Comparison of ENCODE assay signal across 1 cellular context in the genomic region with DNA sequence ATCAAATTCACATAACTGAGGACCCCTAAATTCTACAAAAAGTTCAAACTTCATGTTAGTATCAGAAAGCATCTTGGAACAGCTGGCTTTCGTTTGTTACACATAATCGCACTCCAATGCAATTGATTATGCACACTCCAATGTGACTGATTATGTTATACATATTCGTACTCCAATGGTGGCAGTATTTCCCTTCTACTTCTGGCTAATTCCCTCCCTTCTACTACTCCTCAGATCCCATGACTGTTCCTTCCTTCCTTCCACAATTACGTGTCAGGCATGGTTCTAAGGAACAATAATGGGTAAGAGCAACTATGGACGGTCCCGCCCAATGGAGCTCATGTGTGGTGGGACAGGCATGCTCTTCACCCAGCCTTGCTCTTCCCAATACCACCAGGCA.
TF ChIP-seq lines count a peak whose summit lies in the region.

No MANE protein-coding gene starts in this region.

TF ChIP-seq in HCT116, 20 proteins besides CTCF, POLR2A, EP300 and RAD21 (continued from another document):
- TF ChIP-seq, protein P1, sequence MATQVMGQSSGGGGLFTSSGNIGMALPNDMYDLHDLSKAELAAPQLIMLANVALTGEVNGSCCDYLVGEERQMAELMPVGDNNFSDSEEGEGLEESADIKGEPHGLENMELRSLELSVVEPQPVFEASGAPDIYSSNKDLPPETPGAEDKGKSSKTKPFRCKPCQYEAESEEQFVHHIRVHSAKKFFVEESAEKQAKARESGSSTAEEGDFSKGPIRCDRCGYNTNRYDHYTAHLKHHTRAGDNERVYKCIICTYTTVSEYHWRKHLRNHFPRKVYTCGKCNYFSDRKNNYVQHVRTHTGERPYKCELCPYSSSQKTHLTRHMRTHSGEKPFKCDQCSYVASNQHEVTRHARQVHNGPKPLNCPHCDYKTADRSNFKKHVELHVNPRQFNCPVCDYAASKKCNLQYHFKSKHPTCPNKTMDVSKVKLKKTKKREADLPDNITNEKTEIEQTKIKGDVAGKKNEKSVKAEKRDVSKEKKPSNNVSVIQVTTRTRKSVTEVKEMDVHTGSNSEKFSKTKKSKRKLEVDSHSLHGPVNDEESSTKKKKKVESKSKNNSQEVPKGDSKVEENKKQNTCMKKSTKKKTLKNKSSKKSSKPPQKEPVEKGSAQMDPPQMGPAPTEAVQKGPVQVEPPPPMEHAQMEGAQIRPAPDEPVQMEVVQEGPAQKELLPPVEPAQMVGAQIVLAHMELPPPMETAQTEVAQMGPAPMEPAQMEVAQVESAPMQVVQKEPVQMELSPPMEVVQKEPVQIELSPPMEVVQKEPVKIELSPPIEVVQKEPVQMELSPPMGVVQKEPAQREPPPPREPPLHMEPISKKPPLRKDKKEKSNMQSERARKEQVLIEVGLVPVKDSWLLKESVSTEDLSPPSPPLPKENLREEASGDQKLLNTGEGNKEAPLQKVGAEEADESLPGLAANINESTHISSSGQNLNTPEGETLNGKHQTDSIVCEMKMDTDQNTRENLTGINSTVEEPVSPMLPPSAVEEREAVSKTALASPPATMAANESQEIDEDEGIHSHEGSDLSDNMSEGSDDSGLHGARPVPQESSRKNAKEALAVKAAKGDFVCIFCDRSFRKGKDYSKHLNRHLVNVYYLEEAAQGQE (IDR thresholded peaks at IDR 0.05; ENCODE audit: low read depth): no peak
- no peak for TF ChIP-seq SIN3A (IDR thresholded peaks at IDR 0.05; ENCODE audit: low read depth)
TF ChIP-seq in HCT116: peak in this region for 0.
